In the genomic region with DNA sequence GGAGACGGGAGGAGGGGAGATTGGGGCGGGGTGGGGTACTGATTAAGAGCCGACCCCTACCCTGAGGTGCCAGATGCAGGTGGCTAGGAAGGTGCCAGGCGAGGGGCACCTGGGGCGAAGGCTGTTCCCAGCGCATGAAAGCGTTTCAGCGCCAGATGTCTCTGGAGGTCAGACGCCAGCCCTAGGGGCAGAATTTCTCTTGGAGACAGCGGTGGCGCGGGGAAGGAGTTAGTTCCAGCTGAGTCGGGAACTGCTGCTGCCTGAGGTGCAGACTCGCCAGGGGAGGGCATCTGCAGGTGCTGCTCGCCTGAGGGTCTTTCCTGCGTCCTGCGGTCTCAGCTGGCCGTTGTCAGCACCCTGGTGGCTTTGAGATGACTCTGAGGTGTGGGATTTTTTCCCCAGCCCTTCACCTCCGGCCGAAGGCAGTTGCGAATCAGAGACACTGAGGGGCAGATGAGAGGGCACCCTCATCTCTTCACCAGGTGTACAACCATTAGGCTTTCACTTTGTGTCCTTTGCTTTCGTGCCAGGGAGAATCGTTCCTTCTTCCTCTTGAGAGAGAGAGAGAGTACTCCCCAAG, we compare ENCODE assay signal across 8 cellular contexts. TPM values are rescaled to one million over a fixed set of nuclear protein-coding genes. Genes with fewer than 3 reads are reported as not detected.
A peak's percentile ranks its signal among the peaks of the same experiment; 100 is the strongest.
DNase-seq lines count a peak whose midpoint lies in the region; ATAC-seq and TF ChIP-seq lines count a peak whose summit lies in the region.

No MANE protein-coding gene starts in this region.

- H4K5ac ChIP-seq in H9 (ENCODE audit: insufficient read length, low read depth, low read length): no peak overlapping the region

- no peaks in the 10 kb centered on the region for H3K79me2 ChIP-seq in H9 (ENCODE audit: insufficient read depth, low read length)
- H3K79me2 ChIP-seq in neural progenitor cell (ENCODE audit: low read depth): peaks cover 27% of the 10 kb centered on the region

- no peak overlapping the region for H2AK5ac ChIP-seq in H9 (ENCODE audit: insufficient read length, low read length)

- CTCF ChIA-PET in activated CD8-positive, alpha-beta memory T cell treated with anti-CD3 and anti-CD28 coated beads, Interleukin-2, amount 10 ng/mL, durations not matched to agents 7 days and 5 days (lab: Charles Lee): interaction anchor here (0.6 to 2.2 kb wide), 4 partner anchors 9 to 324 kb away, joined by 3 to 8 read pairs (median 6); a partner anchor contains a TSS

- H3K36me3 ChIP-seq in neural progenitor cell: no peaks in the 10 kb centered on the region

- H3K4me2 ChIP-seq in H9 (ENCODE audit: insufficient read depth, insufficient read length, low read length) (peak overlapping the region; percentile 76), neural progenitor cell (peak overlapping the region; percentile 98)

- H3K4ac ChIP-seq in H9 (ENCODE audit: low read depth, low read length): no peak overlapping the region

- no peak overlapping the region for H2BK120ac ChIP-seq in H9 (ENCODE audit: low read depth, low read length, poor library complexity, severe bottlenecking)

- H2BK12ac ChIP-seq in H9 (ENCODE audit: insufficient read length, low read depth, low read length): no peak overlapping the region

- H3K4me3 Mint-ChIP-seq in H9: peak overlapping the region; percentile 89 to 91
- peak overlapping the region; percentile 75 for H3K4me3 Mint-ChIP-seq in activated CD8-positive, alpha-beta memory T cell treated with anti-CD3 and anti-CD28 coated beads, Interleukin-2, amount 10 ng/mL, durations not matched to agents 7 days and 5 days
- H3K4me3 Mint-ChIP-seq in neural progenitor cell: peak overlapping the region; percentile 86

- H3K18ac ChIP-seq in H9 (ENCODE audit: insufficient read length, low read depth, low read length): peak overlapping the region; percentile 45

- H3K9me3 Mint-ChIP-seq in H9 (no peaks in the 10 kb centered on the region), neural progenitor cell (no peaks in the 10 kb centered on the region)
- no peaks in the 10 kb centered on the region for H3K9me3 Mint-ChIP-seq in activated CD8-positive, alpha-beta memory T cell treated with anti-CD3 and anti-CD28 coated beads, Interleukin-2, amount 10 ng/mL, durations not matched to agents 7 days and 5 days (ENCODE audit: low read depth)

- H3K27ac Mint-ChIP-seq in H9: peak overlapping the region in 2 of 3 experiments; percentile 72 to 91; a peak in 4 of 7 replicates
- H3K27ac Mint-ChIP-seq in activated CD8-positive, alpha-beta memory T cell treated with anti-CD3 and anti-CD28 coated beads, Interleukin-2, amount 10 ng/mL, durations not matched to agents 7 days and 5 days: no peak overlapping the region
- H3K27ac Mint-ChIP-seq in neural progenitor cell: no peak overlapping the region

- H3K4me1 ChIP-seq in H9 (ENCODE audit: insufficient read depth, low read length) (peaks cover 15% of the 10 kb centered on the region; the same call in 1 of the 2 replicates), neural progenitor cell (peaks cover 41% of the 10 kb centered on the region)

- H2AFZ ChIP-seq in H9 (ENCODE audit: low read length) (no peak overlapping the region), neural progenitor cell (replicated peaks) (peak overlapping the region; percentile 96)

- H3K9ac ChIP-seq in H9 (ENCODE audit: extremely low read depth, insufficient read length, low read length) (peak overlapping the region; percentile 48), neural progenitor cell (no peak overlapping the region)

- H3K36me3 Mint-ChIP-seq in H9 (ENCODE audit: insufficient read depth in 1 of 3, low read depth in 3 of 3) (no peaks in the 10 kb centered on the region; a peak in 3 of 7 replicates), neural progenitor cell (no peaks in the 10 kb centered on the region)
- H3K36me3 Mint-ChIP-seq in activated CD8-positive, alpha-beta memory T cell treated with anti-CD3 and anti-CD28 coated beads, Interleukin-2, amount 10 ng/mL, durations not matched to agents 7 days and 5 days: no peaks in the 10 kb centered on the region

- H3K4me3 ChIP-seq in fibroblast of the aortic adventitia (ENCODE audit: low read depth, low read length): peak overlapping the region; percentile 64
- H3K4me3 ChIP-seq in neural progenitor cell: peak overlapping the region; percentile 83

- H3K14ac ChIP-seq in H9 (ENCODE audit: insufficient read depth, low read length): peak overlapping the region; percentile 77

- no peaks in the 10 kb centered on the region for H3K27me3 Mint-ChIP-seq in H9 (ENCODE audit: low read depth)
- peaks cover 8% of the 10 kb centered on the region for H3K27me3 Mint-ChIP-seq in activated CD8-positive, alpha-beta memory T cell treated with anti-CD3 and anti-CD28 coated beads, Interleukin-2, amount 10 ng/mL, durations not matched to agents 7 days and 5 days
- peaks cover 9% of the 10 kb centered on the region for H3K27me3 Mint-ChIP-seq in neural progenitor cell (ENCODE audit: insufficient read depth, low read depth)

- no CpG with 5 or more reads among the region's 23 CpGs for WGBS in H9 (ENCODE audit: extremely low coverage, insufficient read length, low lambda C conversion rate)

- no peak overlapping the region for H4K91ac ChIP-seq in H9 (ENCODE audit: insufficient read length, low read depth, low read length)

- H3T11ph ChIP-seq in H9 (ENCODE audit: low read length): no peak overlapping the region

- no peak overlapping the region for H3K27ac ChIP-seq in H9 (ENCODE audit: insufficient read length, low read depth, low read length)
- H3K27ac ChIP-seq in neural progenitor cell: no peak overlapping the region

- peaks cover 52% of the 10 kb centered on the region for H3F3A ChIP-seq in neural progenitor cell (ENCODE audit: low read depth)

- H3K23me2 ChIP-seq in H9 (ENCODE audit: insufficient read length, low read depth, low read length, poor library complexity, severe bottlenecking): peaks cover 21% of the 10 kb centered on the region

- H4K20me1 ChIP-seq in H9 (ENCODE audit: control insufficient read depth, insufficient read depth, insufficient read length) (no peaks in the 10 kb centered on the region), neural progenitor cell (ENCODE audit: low read depth) (peaks cover 20% of the 10 kb centered on the region)

- no peak overlapping the region for H2BK5ac ChIP-seq in H9 (ENCODE audit: insufficient read length, low read length)

- H4K8ac ChIP-seq in H9 (replicated peaks; ENCODE audit: insufficient read length, low read depth, low read length): no peak overlapping the region

- H3K79me1 ChIP-seq in H9 (ENCODE audit: insufficient read depth, low read depth, low read length, poor library complexity, severe bottlenecking): no peaks in the 10 kb centered on the region

- TF ChIP-seq CTCF in H9 (conservative IDR thresholded peaks at IDR 0.05): 0 out of 3 replicates have a peak, but pooled peaks have one; percentile 9
- TF ChIP-seq CTCF in fibroblast of the aortic adventitia (IDR thresholded peaks at IDR 0.05; ENCODE audit: insufficient read depth, low read length): peak; percentile 11
- TF ChIP-seq CTCF in neural progenitor cell (IDR thresholded peaks at IDR 0.05): peak; percentile 14

- no peak overlapping the region for H2BK20ac ChIP-seq in H9 (ENCODE audit: low read depth, low read length, poor library complexity, severe bottlenecking)

- H3K27me3 ChIP-seq in H9 (ENCODE audit: insufficient read depth, low read length) (no peaks in the 10 kb centered on the region), neural progenitor cell (no peaks in the 10 kb centered on the region)

- ATAC-seq in activated CD8-positive, alpha-beta memory T cell treated with anti-CD3 and anti-CD28 coated beads, Interleukin-2, amount 10 ng/mL, durations not matched to agents 7 days and 5 days: peak; percentile 20

- no peak overlapping the region for H2BK15ac ChIP-seq in H9 (ENCODE audit: low read depth, low read length)

- no peaks in the 10 kb centered on the region for H3K9me3 ChIP-seq in H9 (ENCODE audit: control insufficient read depth, low read depth, low read length)
- no peaks in the 10 kb centered on the region for H3K9me3 ChIP-seq in neural progenitor cell (ENCODE audit: low read depth)

- no peak overlapping the region for H3K23ac ChIP-seq in H9 (ENCODE audit: insufficient read length, low read depth, low read length)

- H3K4me1 Mint-ChIP-seq in H9 (peaks cover 46 to 48% of the 10 kb centered on the region in 2 experiments), neural progenitor cell (peaks cover 32% of the 10 kb centered on the region)
- H3K4me1 Mint-ChIP-seq in activated CD8-positive, alpha-beta memory T cell treated with anti-CD3 and anti-CD28 coated beads, Interleukin-2, amount 10 ng/mL, durations not matched to agents 7 days and 5 days: peaks cover 22% of the 10 kb centered on the region

- H3K56ac ChIP-seq in H9 (ENCODE audit: insufficient read length, low read depth, low read length): no peak overlapping the region

- peak; percentile 61 for DNase-seq in COR-L47 (lab: John Stamatoyannopoulos, UW)
- peak; percentile 73 for DNase-seq in H9
- DNase-seq in NCI-H2171 treated with DMSO at 0.1 percent for 48 hours (lab: John Stamatoyannopoulos, UW): peak; percentile 80
- peak; percentile 43 for DNase-seq in activated CD8-positive, alpha-beta memory T cell treated with anti-CD3 and anti-CD28 coated beads, Interleukin-2, amount 10 ng/mL, durations not matched to agents 7 days and 5 days
- DNase-seq in fibroblast of the aortic adventitia (ENCODE audit: low read depth): no peak
- peak; percentile 81 for DNase-seq in neural progenitor cell (ENCODE audit: low spot score)
- DNase-seq in retina: no peak
- DNase-seq in middle frontal gyrus (ENCODE audit: extremely low spot score, low spot score): no peak

RNA-seq across cellular contexts. Expression of a gene that starts 0.5 kb away (rescaled TPM):
- total RNA-seq in H9 (2021) (29.9 and 30.9 TPM in 2 replicates), fibroblast of the aortic adventitia (ENCODE audit: low replicate concordance) (0.09 and 1.1 TPM in 2 replicates), neural progenitor cell (ENCODE audit: low replicate concordance) (5.4 and 12.4 TPM in 2 replicates)
- total RNA-seq in activated CD8-positive, alpha-beta memory T cell treated with anti-CD3 and anti-CD28 coated beads, Interleukin-2, amount 10 ng/mL, durations not matched to agents 7 days and 5 days: under 1 TPM; 0.37 to 0.70 TPM

RNA-seq across cellular contexts. Expression of a gene that starts 28.4 kb away (rescaled TPM):
- 6.2 and 6.5 TPM in 2 replicates for total RNA-seq in H9 (2021)
- 1 to 10 TPM; 1.7 to 2.5 TPM for total RNA-seq in activated CD8-positive, alpha-beta memory T cell treated with anti-CD3 and anti-CD28 coated beads, Interleukin-2, amount 10 ng/mL, durations not matched to agents 7 days and 5 days
- total RNA-seq in fibroblast of the aortic adventitia (ENCODE audit: low replicate concordance): 3.9 and 5.4 TPM in 2 replicates
- total RNA-seq in neural progenitor cell (ENCODE audit: low replicate concordance): 9.3 and 10.0 TPM in 2 replicates

RNA-seq across cellular contexts. Expression of a gene that starts 52.4 kb away (rescaled TPM):
- total RNA-seq in H9 (2021): 93.0 and 102 TPM in 2 replicates
- 10 to 100 TPM; 79.6 to 83.5 TPM for total RNA-seq in activated CD8-positive, alpha-beta memory T cell treated with anti-CD3 and anti-CD28 coated beads, Interleukin-2, amount 10 ng/mL, durations not matched to agents 7 days and 5 days
- 22.6 and 41.0 TPM in 2 replicates for total RNA-seq in fibroblast of the aortic adventitia (ENCODE audit: low replicate concordance)
- total RNA-seq in neural progenitor cell (ENCODE audit: low replicate concordance): 61.5 and 71.6 TPM in 2 replicates

Comparison
In these comparisons a context has a peak if more than half of its experiments do, and no peak if none do; other contexts are left out.
1. DNase-seq: peak in COR-L47 (single experiment), H9 (single experiment), NCI-H2171 treated with DMSO at 0.1 percent for 48 hours (single experiment), activated CD8-positive, alpha-beta memory T cell treated with anti-CD3 and anti-CD28 coated beads, Interleukin-2, amount 10 ng/mL, durations not matched to agents 7 days and 5 days (single experiment) and neural progenitor cell (single experiment); none in fibroblast of the aortic adventitia (single experiment), retina (single experiment) and middle frontal gyrus (single experiment).
2. H3K27ac Mint-ChIP-seq: peak in H9 (2 of 3); none in activated CD8-positive, alpha-beta memory T cell treated with anti-CD3 and anti-CD28 coated beads, Interleukin-2, amount 10 ng/mL, durations not matched to agents 7 days and 5 days (single experiment) and neural progenitor cell (single experiment).
3. Peak in every context shown above with its lines, with median percentiles within 50 percentile points of each other: H3K4me3 Mint-ChIP-seq and CTCF ChIP-seq.